18 cellular contexts compared by ENCODE assay signal in the genomic region with DNA sequence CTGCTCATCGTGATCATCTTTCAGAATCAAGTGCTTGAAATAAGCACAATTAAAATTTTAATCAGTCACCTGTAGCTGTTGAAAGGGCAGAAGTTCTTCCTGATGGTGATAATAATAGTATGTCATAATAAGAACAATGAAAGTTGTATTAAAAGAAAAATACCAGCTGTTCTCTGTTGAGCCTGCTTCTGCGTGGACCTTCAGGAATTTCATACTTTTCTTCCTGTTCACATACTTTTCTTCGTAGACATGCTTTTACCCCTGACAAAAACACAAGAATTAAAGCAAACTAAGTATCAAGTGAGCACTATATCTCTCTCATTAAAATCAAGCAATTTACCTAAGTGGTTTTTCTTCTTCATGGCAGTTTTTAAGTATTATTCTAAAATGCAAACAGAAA.
A peak's percentile ranks its signal among the peaks of the same experiment; 100 is the strongest.
DNase-seq lines count a peak whose midpoint lies in the region; ATAC-seq, FAIRE-seq and TF ChIP-seq lines count a peak whose summit lies in the region.
"Had no signal": no experiment of that assay in that cellular context is flagged by ENCODE, and none has a peak within 500 bp of the region (broad histone marks: within the 10 kb centered on the region; RNA-seq: fewer than 3 reads in every experiment).

No MANE protein-coding gene starts in this region.

- H3K4me3 Mint-ChIP-seq in astrocyte (ENCODE audit: unreplicated experiment) (no peak overlapping the region), nephron (no peak overlapping the region)
- H3K4me3 Mint-ChIP-seq in activated CD4-positive, alpha-beta memory T cell treated with anti-CD3 and anti-CD28 coated beads for 36 hours: no peak overlapping the region
- H3K4me3 Mint-ChIP-seq: CD4-positive, alpha-beta T cell had no signal

- H3K4me3 ChIP-seq in AG10803 (ENCODE audit: low read length) (no peak overlapping the region), astrocyte (ENCODE audit: insufficient read depth, low read depth, low read length) (no peak overlapping the region), fibroblast of pulmonary artery (replicated peaks; ENCODE audit: low read depth, low read length) (no peak overlapping the region), foreskin fibroblast (ENCODE audit: low read depth in 1 of 2, low read length in 2 of 2) (no peak overlapping the region), gastroesophageal sphincter (no peak overlapping the region)

- ATAC-seq in gastroesophageal sphincter: no peak
- ATAC-seq: Right ventricle myocardium inferior had no signal

- DNase-seq in AG10803 (ENCODE audit: low read depth): peak; percentile 18
- DNase-seq in astrocyte (ENCODE audit: low read depth): peak; percentile 3
- peak; percentile 66 for DNase-seq in fibroblast of pulmonary artery (ENCODE audit: low read depth)
- DNase-seq in NCI-H1417 (lab: John Stamatoyannopoulos, UW): no peak
- DNase-seq in foreskin fibroblast: no peak
- no peak for DNase-seq in activated CD4-positive, alpha-beta memory T cell treated with anti-CD3 and anti-CD28 coated beads for 36 hours
- DNase-seq: Caco-2; CD4-positive, alpha-beta T cell; KBM-7; NCI-H1436; NCI-H2029 treated with DMSO at 0.1 percent for 48 hours; NCI-H748 treated with DMSO at 0.1 percent for 48 hours had no signal

- POLR2A ChIA-PET in activated CD4-positive, alpha-beta memory T cell treated with anti-CD3 and anti-CD28 coated beads for 36 hours (lab: Charles Lee): no interaction called here

- H3K36me3 Mint-ChIP-seq in astrocyte (ENCODE audit: low read depth, unreplicated experiment) (peaks cover 2% of the 10 kb centered on the region), nephron (ENCODE audit: low read depth) (peaks cover 23% of the 10 kb centered on the region)
- peaks cover 31% of the 10 kb centered on the region for H3K36me3 Mint-ChIP-seq in activated CD4-positive, alpha-beta memory T cell treated with anti-CD3 and anti-CD28 coated beads for 36 hours

- TF ChIP-seq EP300 in gastroesophageal sphincter (IDR thresholded peaks at IDR 0.05): no peak

- H3K4me1 ChIP-seq in astrocyte (ENCODE audit: insufficient read depth, low read length) (no peaks in the 10 kb centered on the region), gastroesophageal sphincter (no peaks in the 10 kb centered on the region)
- H3K4me1 ChIP-seq: Caco-2 had no signal

- H3K27me3 Mint-ChIP-seq in astrocyte (ENCODE audit: low read depth, unreplicated experiment) (no peaks in the 10 kb centered on the region), nephron (ENCODE audit: low read depth) (no peaks in the 10 kb centered on the region)
- no peaks in the 10 kb centered on the region for H3K27me3 Mint-ChIP-seq in activated CD4-positive, alpha-beta memory T cell treated with anti-CD3 and anti-CD28 coated beads for 36 hours
- H3K27me3 Mint-ChIP-seq: CD4-positive, alpha-beta T cell had no signal

- no peak for TF ChIP-seq POLR2A in gastroesophageal sphincter (IDR thresholded peaks at IDR 0.05)

- peaks cover 5% of the 10 kb centered on the region for H3K4me1 Mint-ChIP-seq in astrocyte (ENCODE audit: low read depth, unreplicated experiment)
- peaks cover 7% of the 10 kb centered on the region for H3K4me1 Mint-ChIP-seq in nephron
- H3K4me1 Mint-ChIP-seq in activated CD4-positive, alpha-beta memory T cell treated with anti-CD3 and anti-CD28 coated beads for 36 hours (ENCODE audit: low read depth): no peaks in the 10 kb centered on the region

- H3K27me3 ChIP-seq in astrocyte (ENCODE audit: insufficient read depth, low read length) (no peaks in the 10 kb centered on the region), gastroesophageal sphincter (no peaks in the 10 kb centered on the region)

- H3K9me3 Mint-ChIP-seq in astrocyte (ENCODE audit: unreplicated experiment): no peaks in the 10 kb centered on the region
- no peaks in the 10 kb centered on the region for H3K9me3 Mint-ChIP-seq in nephron
- H3K9me3 Mint-ChIP-seq in activated CD4-positive, alpha-beta memory T cell treated with anti-CD3 and anti-CD28 coated beads for 36 hours: no peaks in the 10 kb centered on the region
- H3K9me3 Mint-ChIP-seq: CD4-positive, alpha-beta T cell had no signal

- no peak overlapping the region for H3K9ac ChIP-seq in astrocyte (ENCODE audit: low read length)

- H3K27ac Mint-ChIP-seq in astrocyte (ENCODE audit: unreplicated experiment): no peak overlapping the region
- peak overlapping the region; percentile 35 to 86 (median 65) for H3K27ac Mint-ChIP-seq in nephron
- no peak overlapping the region for H3K27ac Mint-ChIP-seq in activated CD4-positive, alpha-beta memory T cell treated with anti-CD3 and anti-CD28 coated beads for 36 hours
- H3K27ac Mint-ChIP-seq: CD4-positive, alpha-beta T cell had no signal

- H3K36me3 ChIP-seq in astrocyte (ENCODE audit: insufficient read depth, low read length) (peaks cover 3% of the 10 kb centered on the region), gastroesophageal sphincter (peaks cover 0 to 45% of the 10 kb centered on the region in 2 donors)

- H2AFZ ChIP-seq in astrocyte (ENCODE audit: low read depth, low read length): no peak overlapping the region

- H4K20me1 ChIP-seq in astrocyte (ENCODE audit: insufficient read depth, low read length): no peaks in the 10 kb centered on the region

- FAIRE-seq in astrocyte (lab: Jason Lieb, UNC): no peak
- FAIRE-seq: G401.6, H1, RCC 7860 had no signal

- no peaks in the 10 kb centered on the region for H3K79me2 ChIP-seq in astrocyte (ENCODE audit: insufficient read depth, low read length)

- CTCF ChIA-PET in activated CD4-positive, alpha-beta memory T cell treated with anti-CD3 and anti-CD28 coated beads for 36 hours (lab: Charles Lee): no interaction called here

- intact Hi-C loops in activated CD4-positive, alpha-beta memory T cell treated with anti-CD3 and anti-CD28 coated beads for 36 hours (cut with micrococcal nuclease): no loop called here

- 39 to 51% methylated on average over 3 of the region's 3 CpGs for WGBS in gastroesophageal sphincter (ENCODE audit: low coverage in 1 of 2), 2 donors

- H3K27ac ChIP-seq in astrocyte (ENCODE audit: low read depth, low read length): no peak overlapping the region
- no peak overlapping the region for H3K27ac ChIP-seq in gastroesophageal sphincter

- no peak overlapping the region for H3K4me2 ChIP-seq in astrocyte (ENCODE audit: low read length)

- H3K9me3 ChIP-seq in astrocyte (ENCODE audit: insufficient read depth, low read depth, low read length): no peaks in the 10 kb centered on the region
- no peaks in the 10 kb centered on the region for H3K9me3 ChIP-seq in gastroesophageal sphincter
- H3K9me3 ChIP-seq: Caco-2 had no signal

- TF ChIP-seq CTCF in AG10803 (conservative IDR thresholded peaks at IDR 0.05; ENCODE audit: low read length): no peak
- no peak for TF ChIP-seq CTCF in astrocyte (IDR thresholded peaks at IDR 0.05; ENCODE audit: insufficient read depth, low read depth, low read length)
- no peak for TF ChIP-seq CTCF in fibroblast of pulmonary artery (IDR thresholded peaks at IDR 0.05; ENCODE audit: low read length, missing control alignments)
- TF ChIP-seq CTCF in nephron (IDR thresholded peaks at IDR 0.05; ENCODE audit: unreplicated experiment in 3 of 3): no peak
- no peak for TF ChIP-seq CTCF in foreskin fibroblast (IDR thresholded peaks at IDR 0.05; ENCODE audit: low read depth, low read length)
- no peak for TF ChIP-seq CTCF in gastroesophageal sphincter (IDR thresholded peaks at IDR 0.05)

Comparison
In these comparisons a context has a peak if more than half of its experiments do, and no peak if none do; other contexts are left out.
1. DNase-seq: peak in AG10803 (single experiment), astrocyte (single experiment) and fibroblast of pulmonary artery (single experiment); none in NCI-H1417 (0 of 3), foreskin fibroblast (0 of 2) and activated CD4-positive, alpha-beta memory T cell treated with anti-CD3 and anti-CD28 coated beads for 36 hours (single experiment).
2. H3K27ac Mint-ChIP-seq: peak in nephron (3 of 3); none in astrocyte (single experiment) and activated CD4-positive, alpha-beta memory T cell treated with anti-CD3 and anti-CD28 coated beads for 36 hours (single experiment).